Comparison of ENCODE assay signal across 15 cellular contexts in the genomic region with DNA sequence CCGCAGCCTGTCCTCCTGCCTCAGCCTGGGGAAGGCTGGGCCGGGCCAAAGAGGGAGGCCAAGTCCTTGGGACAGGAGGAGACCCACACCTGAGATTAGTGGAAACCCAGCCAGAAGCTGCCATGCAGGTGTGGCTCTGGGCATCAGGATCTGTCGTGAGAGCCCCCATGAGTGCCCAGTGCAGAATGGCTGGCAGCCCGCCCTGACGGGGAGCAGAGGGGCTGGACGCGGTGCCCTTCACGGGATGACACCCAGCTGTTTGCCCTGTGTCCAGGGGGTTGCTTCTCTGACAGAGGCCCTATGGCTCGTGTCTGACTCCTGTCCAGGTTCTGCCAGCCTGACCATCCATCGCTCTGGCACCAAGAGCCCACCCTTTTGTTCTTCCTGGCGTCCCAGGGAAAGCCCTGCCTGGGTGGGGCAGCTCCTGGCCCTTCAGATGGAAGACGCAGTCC. TPM values are rescaled to one million over a fixed set of nuclear protein-coding genes. Genes with fewer than 3 reads are reported as not detected.
DNase-seq lines count a peak whose midpoint lies in the region; ATAC-seq and TF ChIP-seq lines count a peak whose summit lies in the region.
"Had no signal": no experiment of that assay in that cellular context is flagged by ENCODE, and none has a peak within 500 bp of the region (broad histone marks: within the 10 kb centered on the region; RNA-seq: fewer than 3 reads in every experiment).

No MANE protein-coding gene starts in this region.

- peak overlapping the region; percentile 85 to 88 for H3K27ac ChIP-seq in right atrium auricular region
- peak overlapping the region in 3 of 4 donors; percentile 8 to 55 (median 18) for H3K27ac ChIP-seq in transverse colon

- WGBS in transverse colon (ENCODE audit: low coverage in 1 of 2), 2 donors, result 76% methylated on average over 6 of the region's 12 CpGs; no CpG with 5 or more reads in 1 of the 2 donors

- H3K9me3 ChIP-seq in right atrium auricular region, result no peaks in the 10 kb centered on the region
- no peaks in the 10 kb centered on the region for H3K9me3 ChIP-seq in transverse colon
- H3K9me3 ChIP-seq: Peyer's patch had no signal

- H3K4me1 ChIP-seq in right atrium auricular region, result peaks cover 0 to 71% of the 10 kb centered on the region in 2 donors
- peaks cover 6 to 27% (median 19%) of the 10 kb centered on the region in 4 donors for H3K4me1 ChIP-seq in transverse colon

- TF ChIP-seq CTCF in right atrium auricular region (IDR thresholded peaks at IDR 0.05) (no peak), transverse colon (IDR thresholded peaks at IDR 0.05) (no peak)

- no peak for DNase-seq in activated T-cell treated with anti-CD3 and anti-CD28 coated beads, Interleukin-2, amount 50 U/mL, for 24 hours
- DNase-seq in activated T-cell treated with anti-CD3 and anti-CD28 coated beads, Interleukin-2, amount 50 U/mL, for 72 hours, result no peak
- no peak for DNase-seq in right atrium auricular region (ENCODE audit: low spot score)
- no peak for DNase-seq in transverse colon
- no peak for DNase-seq in NCI-H526 treated with DMSO at 0.1 percent for 48 hours (lab: John Stamatoyannopoulos, UW)
- DNase-seq: ACHN; activated CD4-positive, alpha-beta T cell treated with anti-CD3 and anti-CD28 coated beads for 1 hour; activated effector memory CD4-positive, alpha-beta T cell treated with Interleukin-2 at 50 U/mL for 16 hours; Kasumi-1; NCI-H2171 treated with DMSO at 0.1 percent for 48 hours; small intestine had no signal

- intact Hi-C loops in transverse colon (cut with DNase I; ENCODE audit: low total_unique reads), result no loop called here

- H3K4me3 ChIP-seq in right atrium auricular region, result no peak overlapping the region
- H3K4me3 ChIP-seq in transverse colon, result no peak overlapping the region
- H3K4me3 ChIP-seq: Peyer's patch had no signal

- H3K27me3 ChIP-seq in right atrium auricular region, result no peaks in the 10 kb centered on the region
- peaks cover 23% of the 10 kb centered on the region for H3K27me3 ChIP-seq in transverse colon
- H3K27me3 ChIP-seq: Peyer's patch had no signal

- H3K9me3 Mint-ChIP-seq in activated T-cell treated with anti-CD3 and anti-CD28 coated beads, Interleukin-2, amount 50 U/mL, for 24 hours, result no peaks in the 10 kb centered on the region
- H3K9me3 Mint-ChIP-seq in activated T-cell treated with anti-CD3 and anti-CD28 coated beads, Interleukin-2, amount 50 U/mL, for 72 hours, result no peaks in the 10 kb centered on the region

- in situ Hi-C loops in transverse colon (cut with MboI; ENCODE audit: low pct_ligation_motif_present in 1 of 4, low pct_unique_long_range_greater_than_20kb in 1 of 4, low sequenced_read_pairs in 3 of 4), result no loop called here

- TF ChIP-seq EP300 in transverse colon (IDR thresholded peaks at IDR 0.05; ENCODE audit: low read depth), result no peak

- peaks cover 44% of the 10 kb centered on the region for H3K36me3 ChIP-seq in right atrium auricular region
- peaks cover 0 to 22% (median 7%) of the 10 kb centered on the region in 4 donors for H3K36me3 ChIP-seq in transverse colon

- peaks cover 20% of the 10 kb centered on the region for H3K4me1 Mint-ChIP-seq in activated T-cell treated with anti-CD3 and anti-CD28 coated beads, Interleukin-2, amount 50 U/mL, for 24 hours (ENCODE audit: low read depth)
- peaks cover 18% of the 10 kb centered on the region for H3K4me1 Mint-ChIP-seq in activated T-cell treated with anti-CD3 and anti-CD28 coated beads, Interleukin-2, amount 50 U/mL, for 72 hours (ENCODE audit: low read depth)

- H3K36me3 Mint-ChIP-seq in activated T-cell treated with anti-CD3 and anti-CD28 coated beads, Interleukin-2, amount 50 U/mL, for 24 hours (ENCODE audit: low read depth), result peaks cover 43% of the 10 kb centered on the region
- peaks cover 2 to 8% of the 10 kb centered on the region in 2 donors for H3K36me3 Mint-ChIP-seq in activated T-cell treated with anti-CD3 and anti-CD28 coated beads, Interleukin-2, amount 50 U/mL, for 72 hours (ENCODE audit: insufficient read depth in 2 of 2)

- peaks cover 5% of the 10 kb centered on the region for H3K27me3 Mint-ChIP-seq in activated T-cell treated with anti-CD3 and anti-CD28 coated beads, Interleukin-2, amount 50 U/mL, for 24 hours
- peaks cover 3% of the 10 kb centered on the region for H3K27me3 Mint-ChIP-seq in activated T-cell treated with anti-CD3 and anti-CD28 coated beads, Interleukin-2, amount 50 U/mL, for 72 hours (ENCODE audit: low read depth)

- H3K4me3 Mint-ChIP-seq in activated T-cell treated with anti-CD3 and anti-CD28 coated beads, Interleukin-2, amount 50 U/mL, for 24 hours, result no peak overlapping the region
- no peak overlapping the region for H3K4me3 Mint-ChIP-seq in activated T-cell treated with anti-CD3 and anti-CD28 coated beads, Interleukin-2, amount 50 U/mL, for 72 hours

- ATAC-seq in activated T-cell treated with anti-CD3 and anti-CD28 coated beads, Interleukin-2, amount 50 U/mL, for 72 hours (replicated peaks in 1 of 2), result no peak
- ATAC-seq in HG02840 (IDR thresholded peaks at IDR 0.05; ENCODE audit: low FRiP score, unreplicated experiment), result no peak

- TF ChIP-seq POLR2A in transverse colon (IDR thresholded peaks at IDR 0.05), result no peak

- peak overlapping the region; percentile 74 for H3K27ac Mint-ChIP-seq in activated T-cell treated with anti-CD3 and anti-CD28 coated beads, Interleukin-2, amount 50 U/mL, for 24 hours
- no peak overlapping the region for H3K27ac Mint-ChIP-seq in activated T-cell treated with anti-CD3 and anti-CD28 coated beads, Interleukin-2, amount 50 U/mL, for 72 hours

RNA-seq across cellular contexts. Expression of gene DIPK1B, which starts 8.5 kb away (rescaled TPM):
- under 1 TPM; 0.67 to 0.72 TPM for total RNA-seq in activated T-cell treated with anti-CD3 and anti-CD28 coated beads, Interleukin-2, amount 50 U/mL, for 72 hours
- total RNA-seq in right atrium auricular region (10 to 100 TPM; 45.1 to 45.7 TPM), transverse colon (10 to 100 TPM in 1 of 4 donors, 1 to 10 TPM in 3; 3.5 to 12.3 (median 3.9) TPM)

RNA-seq across cellular contexts. Expression of gene LCN10, which starts 21.8 kb away (rescaled TPM):
- under 1 TPM; 0.21 to 0.70 TPM for total RNA-seq in activated T-cell treated with anti-CD3 and anti-CD28 coated beads, Interleukin-2, amount 50 U/mL, for 72 hours
- total RNA-seq in right atrium auricular region, result 1 to 10 TPM; 4.5 to 8.8 TPM
- total RNA-seq in transverse colon, result 10 to 100 TPM in 1 of 4 donors, 1 to 10 TPM in 2, under 1 TPM in 1; 0.96 to 33.6 (median 3.3) TPM
- total RNA-seq: glomerular endothelial cell, mononuclear cell had no signal

RNA-seq across cellular contexts. Expression of gene LCN6, which starts 27.4 kb away (rescaled TPM):
- total RNA-seq in activated T-cell treated with anti-CD3 and anti-CD28 coated beads, Interleukin-2, amount 50 U/mL, for 72 hours, result not detected
- total RNA-seq in right atrium auricular region (1 to 10 TPM; 6.4 to 9.3 TPM), transverse colon (1 to 10 TPM in 2 of 4 donors, not detected in 2; 1.1 to 2.9 TPM)
- total RNA-seq: glomerular endothelial cell, mononuclear cell had no signal

RNA-seq across cellular contexts. Expression of gene AGPAT2, which starts 33.7 kb away (rescaled TPM):
- 10 to 100 TPM; 18.3 to 19.2 TPM for total RNA-seq in activated T-cell treated with anti-CD3 and anti-CD28 coated beads, Interleukin-2, amount 50 U/mL, for 72 hours
- 10 to 100 TPM; 71.9 to 81.9 TPM for total RNA-seq in right atrium auricular region
- 100 to 1,000 TPM; 245 to 441 (median 290) TPM for total RNA-seq in transverse colon

RNA-seq across cellular contexts. Expression of gene LCN8, which starts 37.1 kb away (rescaled TPM):
- total RNA-seq in activated T-cell treated with anti-CD3 and anti-CD28 coated beads, Interleukin-2, amount 50 U/mL, for 72 hours, result not detected
- total RNA-seq in right atrium auricular region (not detected), transverse colon (not detected)
- total RNA-seq: glomerular endothelial cell, mononuclear cell, Peyer's patch had no signal
